Comparison of ENCODE assay signal across 8 cellular contexts in genomic region chr17:52287611-52288010, GRCh38.
"Had no signal": no experiment of that assay in that cellular context is flagged by ENCODE, and none has a peak within 500 bp of the region (broad histone marks: within the 10 kb centered on the region; RNA-seq: fewer than 3 reads in every experiment).

No MANE protein-coding gene starts in this region.

- DNase-seq: GM23248, GOT3, H7, H9, HCEC 1CT, HFFc6 had no signal

- ATAC-seq: GM23338, HCT116 had no signal
